In genomic region chr6:22926613-22927348, GRCh38 we compare ENCODE assay signal across 17 cellular contexts.
DNase-seq lines count a peak whose midpoint lies in the region; ATAC-seq and TF ChIP-seq lines count a peak whose summit lies in the region.
"Had no signal": no experiment of that assay in that cellular context is flagged by ENCODE, and none has a peak within 500 bp of the region (broad histone marks: within the 10 kb centered on the region; RNA-seq: fewer than 3 reads in every experiment).

No MANE protein-coding gene starts in this region.

- H3K9me3 Mint-ChIP-seq in glutamatergic neuron (ENCODE audit: unreplicated experiment) (no peaks in the 10 kb centered on the region), nephron (no peaks in the 10 kb centered on the region)
- H3K9me3 Mint-ChIP-seq: activated CD8-positive, alpha-beta T cell treated with anti-CD3 and anti-CD28 coated beads for 36 hours; activated naive CD8-positive, alpha-beta T cell treated with anti-CD3 and anti-CD28 coated beads, Interleukin-2, amount 50 U/mL, for 24 hours had no signal

- DNase-seq in DMS 273 treated with DMSO at 0.1 percent for 48 hours (lab: John Stamatoyannopoulos, UW), result peak; percentile 50
- peak; percentile 65 for DNase-seq in NCI-H2171 (lab: John Stamatoyannopoulos, UW)
- peak; percentile 20 for DNase-seq in glutamatergic neuron
- no peak for DNase-seq in KBM-7
- DNase-seq in SHP77 (lab: John Stamatoyannopoulos, UW), result no peak
- DNase-seq in GM19238 (ENCODE audit: insufficient read length, low spot score), result no peak
- DNase-seq: activated CD8-positive, alpha-beta T cell treated with anti-CD3 and anti-CD28 coated beads for 36 hours; activated naive CD8-positive, alpha-beta T cell treated with anti-CD3 and anti-CD28 coated beads, Interleukin-2, amount 50 U/mL, for 24 hours; GDM1; mucosa of descending colon; NCI-H1930; NCI-H774; thyroid gland had no signal

- H3K4me1 Mint-ChIP-seq in glutamatergic neuron (ENCODE audit: low read depth, unreplicated experiment) (peaks cover 42% of the 10 kb centered on the region), nephron (peaks cover 38% of the 10 kb centered on the region)
- H3K4me1 Mint-ChIP-seq: activated naive CD8-positive, alpha-beta T cell treated with anti-CD3 and anti-CD28 coated beads, Interleukin-2, amount 50 U/mL, for 24 hours; stimulated activated effector memory CD8-positive, alpha-beta T cell treated with anti-CD3 and anti-CD28 coated beads, Interleukin-12 subunit alpha, Interleukin-12 subunit beta, amount 100 ng/mL, for 72 hours had no signal

- H3K27ac Mint-ChIP-seq in glutamatergic neuron (ENCODE audit: unreplicated experiment) (peak overlapping the region; percentile 19), nephron (peak overlapping the region; percentile 73 to 83 (median 81))
- H3K27ac Mint-ChIP-seq: activated CD8-positive, alpha-beta T cell treated with anti-CD3 and anti-CD28 coated beads for 36 hours; activated naive CD8-positive, alpha-beta T cell treated with anti-CD3 and anti-CD28 coated beads, Interleukin-2, amount 50 U/mL, for 24 hours; stimulated activated effector memory CD8-positive, alpha-beta T cell treated with anti-CD3 and anti-CD28 coated beads, Interleukin-12 subunit alpha, Interleukin-12 subunit beta, amount 100 ng/mL, for 72 hours had no signal

- no peak for ATAC-seq in GM21360 (IDR thresholded peaks at IDR 0.05; ENCODE audit: unreplicated experiment)
- ATAC-seq: activated CD8-positive, alpha-beta T cell treated with anti-CD3 and anti-CD28 coated beads for 36 hours; activated naive CD8-positive, alpha-beta T cell treated with anti-CD3 and anti-CD28 coated beads, Interleukin-2, amount 50 U/mL, for 24 hours; HepG2; mucosa of descending colon; stimulated activated effector memory CD8-positive, alpha-beta T cell treated with anti-CD3 and anti-CD28 coated beads, Interleukin-12 subunit alpha, Interleukin-12 subunit beta, amount 100 ng/mL, for 72 hours had no signal

- in situ Hi-C loops in KBM-7 (cut with MboI; ENCODE audit: low pct_unique_long_range_greater_than_20kb, low sequenced_read_pairs), result no loop called here

- TF ChIP-seq CTCF in glutamatergic neuron (IDR thresholded peaks at IDR 0.05; ENCODE audit: partially characterized antibody, unreplicated experiment) (no peak), nephron (IDR thresholded peaks at IDR 0.05; ENCODE audit: unreplicated experiment in 3 of 3) (no peak)

- no peaks in the 10 kb centered on the region for H3K36me3 Mint-ChIP-seq in glutamatergic neuron (ENCODE audit: unreplicated experiment)
- no peaks in the 10 kb centered on the region for H3K36me3 Mint-ChIP-seq in nephron (ENCODE audit: low read depth)
- H3K36me3 Mint-ChIP-seq: stimulated activated effector memory CD8-positive, alpha-beta T cell treated with anti-CD3 and anti-CD28 coated beads, Interleukin-12 subunit alpha, Interleukin-12 subunit beta, amount 100 ng/mL, for 72 hours had no signal

- H3K27me3 Mint-ChIP-seq in glutamatergic neuron (ENCODE audit: unreplicated experiment), result peaks cover 2% of the 10 kb centered on the region
- H3K27me3 Mint-ChIP-seq in nephron (ENCODE audit: low read depth), result no peaks in the 10 kb centered on the region
- H3K27me3 Mint-ChIP-seq: activated CD8-positive, alpha-beta T cell treated with anti-CD3 and anti-CD28 coated beads for 36 hours; activated naive CD8-positive, alpha-beta T cell treated with anti-CD3 and anti-CD28 coated beads, Interleukin-2, amount 50 U/mL, for 24 hours had no signal

- H3K4me3 Mint-ChIP-seq in glutamatergic neuron (ENCODE audit: unreplicated experiment) (peak overlapping the region; percentile 61), nephron (no peak overlapping the region)
- H3K4me3 Mint-ChIP-seq: activated CD8-positive, alpha-beta T cell treated with anti-CD3 and anti-CD28 coated beads for 36 hours; activated naive CD8-positive, alpha-beta T cell treated with anti-CD3 and anti-CD28 coated beads, Interleukin-2, amount 50 U/mL, for 24 hours; stimulated activated effector memory CD8-positive, alpha-beta T cell treated with anti-CD3 and anti-CD28 coated beads, Interleukin-12 subunit alpha, Interleukin-12 subunit beta, amount 100 ng/mL, for 72 hours had no signal

Comparison
In these comparisons a context has a peak if more than half of its experiments do, and no peak if none do; other contexts are left out.
1. DNase-seq: peak in DMS 273 treated with DMSO at 0.1 percent for 48 hours (single experiment), NCI-H2171 (single experiment) and glutamatergic neuron (single experiment); none in KBM-7 (single experiment), SHP77 (0 of 2) and GM19238 (single experiment).